Comparison of ENCODE assay signal across 9 cellular contexts in genomic region chr5:68215208-68215887, GRCh38. TPM values are rescaled to one million over a fixed set of nuclear protein-coding genes. Genes with fewer than 3 reads are reported as not detected.
DNase-seq lines count a peak whose midpoint lies in the region; ATAC-seq, FAIRE-seq and TF ChIP-seq lines count a peak whose summit lies in the region.
"Had no signal": no experiment of that assay in that cellular context is flagged by ENCODE, and none has a peak within 500 bp of the region (broad histone marks: within the 10 kb centered on the region; RNA-seq: fewer than 3 reads in every experiment).

TSS of gene PIK3R1 (plus strand) at chr5:68215756. CDS start at chr5:68226676, 10,920 bp downstream.

- no peaks in the 10 kb centered on the region for H3K27me3 ChIP-seq in bronchial epithelial cell (ENCODE audit: control insufficient read depth, insufficient read depth, low read length)

- FAIRE-seq in bronchial epithelial cell (lab: Jason Lieb, UNC) = no peak
- FAIRE-seq: colon had no signal

- H3K36me3 Mint-ChIP-seq in WTC11 = peaks cover 24% of the 10 kb centered on the region
- peaks cover 0 to 7% (median 4%) of the 10 kb centered on the region in 3 donors for H3K36me3 Mint-ChIP-seq in immature natural killer cell

- H3K4me3 ChIP-seq in AG10803 (ENCODE audit: low read length) = peak within 1 kb of the TSS; percentile 86
- H3K4me3 ChIP-seq in bronchial epithelial cell (ENCODE audit: low read depth, low read length) = peak within 1 kb of the TSS; percentile 91

- CTCF ChIA-PET in WTC11 (lab: Charles Lee) = interaction anchor here (0.7 to 2.3 kb wide), 11 partner anchors 21 to 372 kb away, joined by 3 to 12 read pairs (median 4); no protein-coding TSS in a partner anchor

- no peaks in the 10 kb centered on the region for H3K36me3 ChIP-seq in bronchial epithelial cell (ENCODE audit: control insufficient read depth, insufficient read depth, low read length)

- POLR2A ChIA-PET in WTC11 (lab: Charles Lee) = interaction anchor here (0.6 to 1.5 kb wide), 2 partner anchors 11 to 572 kb away, joined by 3 to 5 read pairs; no protein-coding TSS in a partner anchor

- DNase-seq in AG10803 (ENCODE audit: low read depth) (peak; percentile 94), NCI-H226 (peak; percentile 92), WTC11 (ENCODE audit: low spot score) (peak; percentile 93), bronchial epithelial cell (ENCODE audit: low read depth) (peak; percentile 88), immature natural killer cell (peak; percentile 94 to 95 (median 94)), smooth muscle cell of the brain vasculature (ENCODE audit: low read depth, low spot score) (peak; percentile 89)

- peaks cover 22% of the 10 kb centered on the region for H3K9me3 Mint-ChIP-seq in WTC11
- no peaks in the 10 kb centered on the region for H3K9me3 Mint-ChIP-seq in immature natural killer cell

- H3K27me3 Mint-ChIP-seq in WTC11 (ENCODE audit: low read depth) = peaks cover 84% of the 10 kb centered on the region
- peaks cover 0 to 10% (median 3%) of the 10 kb centered on the region in 3 donors for H3K27me3 Mint-ChIP-seq in immature natural killer cell (ENCODE audit: low read depth in 3 of 3)

- H3K4me1 Mint-ChIP-seq in WTC11 (peaks cover 22% of the 10 kb centered on the region), immature natural killer cell (peaks cover 46 to 49% of the 10 kb centered on the region in 2 donors)

- peak; percentile 52 for TF ChIP-seq CTCF in AG10803 (conservative IDR thresholded peaks at IDR 0.05; ENCODE audit: low read length)
- TF ChIP-seq CTCF in WTC11 (IDR thresholded peaks at IDR 0.05) = no peak
- peak; percentile 39 for TF ChIP-seq CTCF in bronchial epithelial cell (IDR thresholded peaks at IDR 0.05; ENCODE audit: insufficient read depth, low read length, severe bottlenecking)

- peak; percentile 81 for ATAC-seq in GM19025 (IDR thresholded peaks at IDR 0.05; ENCODE audit: low read depth, unreplicated experiment)
- peak; percentile 83 for ATAC-seq in HG03280 (IDR thresholded peaks at IDR 0.05; ENCODE audit: unreplicated experiment)
- ATAC-seq in WTC11 = peak; percentile 89

- H3K27ac Mint-ChIP-seq in WTC11 = no peak within 1 kb of the TSS
- H3K27ac Mint-ChIP-seq in immature natural killer cell = peak within 1 kb of the TSS; percentile 84 to 95 (median 93)

- peak within 1 kb of the TSS; percentile 83 for H3K4me3 Mint-ChIP-seq in WTC11
- peak within 1 kb of the TSS; percentile 87 to 94 (median 92) for H3K4me3 Mint-ChIP-seq in immature natural killer cell

TF ChIP-seq in WTC11, 78 proteins besides CTCF, POLR2A, EP300 and RAD21:
- TF ChIP-seq GABPB1 (CRISPR knock-in tag; IDR thresholded peaks at IDR 0.05) (0 out of 2 replicates have a peak, but pooled peaks have one; percentile 7), E2F5 (CRISPR knock-in tag; IDR thresholded peaks at IDR 0.05) (peak; percentile 46; the same call in 1 of the 2 replicates), ELF4 (CRISPR knock-in tag; IDR thresholded peaks at IDR 0.05; ENCODE audit: low read depth) (0 out of 2 replicates have a peak, but pooled peaks have one; percentile 19), PRDM15 (CRISPR knock-in tag; IDR thresholded peaks at IDR 0.05) (peak; percentile 97), NFYB (CRISPR knock-in tag; conservative IDR thresholded peaks at IDR 0.05; ENCODE audit: low read depth) (0 out of 2 replicates have a peak, but pooled peaks have one; percentile 20), TEAD1 (CRISPR knock-in tag; IDR thresholded peaks at IDR 0.05) (no peak), SP1 (CRISPR knock-in tag; conservative IDR thresholded peaks at IDR 0.05) (peak; percentile 85), CREM (CRISPR knock-in tag; IDR thresholded peaks at IDR 0.05) (peak; percentile 21; the same call in 1 of the 2 replicates), ZBTB43 (CRISPR knock-in tag; IDR thresholded peaks at IDR 0.05) (no peak; the same call in 1 of the 2 replicates), MYBL2 (CRISPR knock-in tag; IDR thresholded peaks at IDR 0.05) (peak; percentile 64; the same call in 1 of the 2 replicates), IRF1 (CRISPR knock-in tag; IDR thresholded peaks at IDR 0.05) (no peak), ZNF423 (CRISPR knock-in tag; IDR thresholded peaks at IDR 0.05) (peak; percentile 27; the same call in 1 of the 2 replicates)
TF ChIP-seq in WTC11: peak in this region for 9.

RNA-seq across cellular contexts. Expression of gene PIK3R1, which starts in this region (rescaled TPM):
- total RNA-seq in WTC11 (2021) = 10.1 to 11.3 TPM (median 11.1 TPM) in 3 replicates
- 12.7 and 15.5 TPM in 2 replicates for total RNA-seq in bronchial epithelial cell
- 10 to 100 TPM; 62.7 to 80.0 (median 66.8) TPM for polyA plus RNA-seq in immature natural killer cell

Comparison
In these comparisons a context has a peak if more than half of its experiments do, and no peak if none do; other contexts are left out.
1. Peak in every context shown above with its lines: DNase-seq, ATAC-seq and H3K4me3 ChIP-seq.